ENCODE assay signal across 1 cellular context in the genomic region with DNA sequence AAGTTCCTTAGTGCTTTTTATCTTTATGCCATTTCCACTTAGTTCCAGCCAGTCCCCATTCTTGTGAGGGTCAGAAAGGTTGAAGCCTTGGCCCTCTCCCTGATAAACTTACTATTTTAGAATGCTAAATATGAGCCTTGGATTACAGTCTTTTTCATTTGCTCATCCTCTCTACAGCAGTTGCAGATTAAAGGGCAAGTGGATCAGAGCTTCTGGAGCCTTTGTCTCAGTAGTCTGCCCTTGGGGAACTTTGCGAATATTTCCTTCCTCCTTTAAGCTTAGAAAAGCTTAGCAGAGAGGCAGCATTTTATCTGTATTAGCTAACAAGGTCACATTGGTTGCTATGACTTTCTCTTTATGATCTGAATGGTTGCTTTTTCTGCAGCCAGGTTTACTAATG.
TF ChIP-seq lines count a peak whose summit lies in the region.

No MANE protein-coding gene starts in this region.

TF ChIP-seq in HepG2, 621 proteins besides CTCF, POLR2A, EP300 and RAD21 (continued from another document):
- TF ChIP-seq, protein P1, sequence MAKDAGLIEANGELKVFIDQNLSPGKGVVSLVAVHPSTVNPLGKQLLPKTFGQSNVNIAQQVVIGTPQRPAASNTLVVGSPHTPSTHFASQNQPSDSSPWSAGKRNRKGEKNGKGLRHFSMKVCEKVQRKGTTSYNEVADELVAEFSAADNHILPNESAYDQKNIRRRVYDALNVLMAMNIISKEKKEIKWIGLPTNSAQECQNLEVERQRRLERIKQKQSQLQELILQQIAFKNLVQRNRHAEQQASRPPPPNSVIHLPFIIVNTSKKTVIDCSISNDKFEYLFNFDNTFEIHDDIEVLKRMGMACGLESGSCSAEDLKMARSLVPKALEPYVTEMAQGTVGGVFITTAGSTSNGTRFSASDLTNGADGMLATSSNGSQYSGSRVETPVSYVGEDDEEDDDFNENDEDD (CRISPR knock-in tag; IDR thresholded peaks at IDR 0.05; ENCODE audit: borderline replicate concordance): no peak
- no peak for TF ChIP-seq ZNF142 (CRISPR knock-in tag; IDR thresholded peaks at IDR 0.05)
- no peak for TF ChIP-seq ZNF547 (CRISPR knock-in tag; IDR thresholded peaks at IDR 0.05)
